ENCODE assay signal across 8 cellular contexts in the genomic region with DNA sequence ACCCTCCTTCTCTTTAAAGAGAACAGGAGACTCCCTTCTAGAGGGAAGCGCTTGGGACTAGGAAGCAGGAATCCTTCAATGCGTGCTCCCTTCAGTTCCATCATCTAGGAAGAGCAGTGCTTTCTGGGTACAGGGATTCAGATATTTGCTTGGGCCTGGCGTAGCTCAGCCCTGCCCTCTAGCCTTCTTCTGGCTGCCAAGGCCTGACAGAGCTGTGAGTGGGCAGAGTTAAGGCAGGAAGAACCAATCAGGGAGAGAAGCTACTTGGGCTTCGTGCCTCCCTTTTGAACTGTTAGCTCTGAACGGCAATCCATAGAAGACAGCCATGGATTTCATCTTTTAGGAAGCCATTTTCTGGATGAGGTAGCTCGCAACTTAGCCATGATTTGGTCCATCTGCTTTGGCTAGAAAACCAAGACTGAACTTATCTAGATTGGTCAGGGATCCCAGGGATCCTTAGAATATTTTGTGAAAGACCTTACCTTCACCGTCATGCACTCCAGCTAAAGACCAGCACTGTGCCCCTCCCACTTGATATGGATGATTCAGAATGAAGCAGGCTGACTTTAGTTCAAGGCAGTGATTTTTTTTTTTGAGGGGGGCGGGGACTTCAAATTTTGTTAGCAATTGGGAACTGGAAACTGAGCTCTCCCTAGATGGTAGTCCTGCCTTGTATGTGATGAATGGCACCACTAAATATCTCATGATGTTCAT. TPM values are rescaled to one million over a fixed set of nuclear protein-coding genes. Genes with fewer than 3 reads are reported as not detected.
DNase-seq lines count a peak whose midpoint lies in the region; ATAC-seq and TF ChIP-seq lines count a peak whose summit lies in the region.

No MANE protein-coding gene starts in this region.

- H3K27ac ChIP-seq in spleen = peak overlapping the region in 1 of 8 donors; percentile 1

- no peak for TF ChIP-seq POLR2A in spleen (IDR thresholded peaks at IDR 0.05)

- no peaks in the 10 kb centered on the region for H3K27me3 Mint-ChIP-seq in activated naive CD8-positive, alpha-beta T cell

- in situ Hi-C loops in ACHN (cut with HindIII; ENCODE audit: low pct_ligation_motif_present, low pct_unique_long_range_greater_than_20kb, low sequenced_read_pairs) = no loop called here

- WGBS in spleen, 5 donors = 84 to 90% (median 88%) methylated on average over 8 of the region's 8 CpGs

- no peak overlapping the region for H3K4me3 Mint-ChIP-seq in activated naive CD8-positive, alpha-beta T cell

- no peak for ATAC-seq in HG02763 (IDR thresholded peaks at IDR 0.05; ENCODE audit: unreplicated experiment)

- H3K27me3 ChIP-seq in spleen (replicated peaks in 1 of 7) = peaks cover 0 to 11% (median 0%) of the 10 kb centered on the region in 7 donors

- H3K4me3 ChIP-seq in spleen = no peak overlapping the region

- H3K27ac Mint-ChIP-seq in activated naive CD8-positive, alpha-beta T cell = peak overlapping the region; percentile 92

- DNase-seq in ACHN (peak; percentile 98), ELR (ENCODE audit: low read depth) (peak; percentile 48), hippocampal formation (lab: John Stamatoyannopoulos, UW) (peak; percentile 55 to 81), NK-92 (lab: John Stamatoyannopoulos, UW; ENCODE audit: unreplicated experiment) (no peak), spleen (no peak), GDM1 (lab: John Stamatoyannopoulos, UW) (no peak)

- no peak for TF ChIP-seq CTCF in spleen (IDR thresholded peaks at IDR 0.05 in 8 of 11, conservative IDR thresholded peaks at IDR 0.05 in 3 of 11)

- H3K36me3 ChIP-seq in spleen = peaks cover 0 to 53% (median 10%) of the 10 kb centered on the region in 6 donors

- H3K4me1 Mint-ChIP-seq in activated naive CD8-positive, alpha-beta T cell (ENCODE audit: low read depth) = peaks cover 63% of the 10 kb centered on the region

- H3K4me1 ChIP-seq in spleen = peaks cover 4 to 27% (median 19%) of the 10 kb centered on the region in 6 donors

- no peaks in the 10 kb centered on the region for H3K9me3 Mint-ChIP-seq in activated naive CD8-positive, alpha-beta T cell (ENCODE audit: low read depth)

- no peaks in the 10 kb centered on the region for H3K36me3 Mint-ChIP-seq in activated naive CD8-positive, alpha-beta T cell

- intact Hi-C loops in spleen (cut with DNase I; ENCODE audit: low total_unique reads) = no loop called here

- H3K9me3 ChIP-seq in spleen = no peaks in the 10 kb centered on the region

RNA-seq across cellular contexts. Expression of gene CORO6, which starts 2.5 kb away (rescaled TPM):
- total RNA-seq in spleen = 1 to 10 TPM in 6 of 7 donors, under 1 TPM in 1; 0.81 to 4.8 (median 2.7) TPM
- polyA plus RNA-seq in spleen = 1 to 10 TPM; 4.0 to 5.1 (median 4.6) TPM

RNA-seq across cellular contexts. Expression of gene ANKRD13B, which starts 32.3 kb away (rescaled TPM):
- 1 to 10 TPM; 2.1 to 5.5 (median 2.7) TPM for total RNA-seq in spleen
- 1 to 10 TPM in 2 of 3 donors, under 1 TPM in 1; 0.85 to 2.5 (median 1.2) TPM for polyA plus RNA-seq in spleen

RNA-seq across cellular contexts. Expression of gene GIT1, which starts 35.7 kb away (rescaled TPM):
- 10 to 100 TPM; 42.6 to 64.7 (median 50.2) TPM for total RNA-seq in spleen
- polyA plus RNA-seq in spleen = 10 to 100 TPM; 20.4 to 38.1 (median 27.1) TPM

RNA-seq across cellular contexts. Expression of gene TP53I13, which starts 56.7 kb away (rescaled TPM):
- total RNA-seq in spleen = 10 to 100 TPM; 39.5 to 74.9 (median 68.7) TPM
- polyA plus RNA-seq in spleen = 100 to 1,000 TPM; 129 to 209 (median 190) TPM

RNA-seq across cellular contexts. Expression of gene ABHD15, which starts 58.4 kb away (rescaled TPM):
- total RNA-seq in spleen = 10 to 100 TPM in 6 of 7 donors, 1 to 10 TPM in 1; 9.6 to 23.8 (median 15.8) TPM
- 1 to 10 TPM; 5.7 to 7.9 (median 7.5) TPM for polyA plus RNA-seq in spleen

Comparison
In these comparisons a context has a peak if more than half of its experiments do, and no peak if none do; other contexts are left out.
1. DNase-seq: peak in ACHN (single experiment), ELR (single experiment) and hippocampal formation (2 of 2); none in NK-92 (single experiment), spleen (single experiment) and GDM1 (single experiment).